ENCODE assay signal across 2 cellular contexts in the genomic region with DNA sequence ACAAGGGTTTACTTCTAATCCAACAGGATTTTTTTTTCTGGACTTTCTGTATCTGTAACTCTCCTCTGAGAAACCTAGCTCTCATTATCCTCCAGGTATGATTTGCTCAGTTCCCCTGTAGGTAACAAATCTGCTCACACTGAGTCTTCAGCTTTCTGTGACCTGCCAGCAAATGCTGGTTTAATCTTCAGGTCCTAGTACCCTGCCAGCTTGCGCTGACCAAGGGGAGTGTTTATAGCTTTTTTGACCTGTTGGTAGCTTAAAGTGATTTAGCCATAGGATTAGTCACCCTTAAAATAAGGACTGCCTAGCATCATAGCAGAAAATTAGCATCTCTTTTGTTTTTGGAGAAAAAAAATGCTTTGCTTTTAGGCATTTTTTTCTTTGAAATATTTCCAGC.
TF ChIP-seq lines count a peak whose summit lies in the region.

No MANE protein-coding gene starts in this region.

TF ChIP-seq in SK-N-SH, 30 proteins besides CTCF, POLR2A, EP300 and RAD21 (continued from another document):
- TF ChIP-seq FOSL2 (IDR thresholded peaks at IDR 0.05; ENCODE audit: borderline replicate concordance, low read depth) (no peak), MXI1 (IDR thresholded peaks at IDR 0.05; ENCODE audit: low read depth, low read length) (no peak), NRF1 (IDR thresholded peaks at IDR 0.05; ENCODE audit: low read depth, low read length) (no peak), RFX5 (IDR thresholded peaks at IDR 0.05; ENCODE audit: low read length) (no peak)

TF ChIP-seq in WTC11, 78 proteins besides CTCF, POLR2A, EP300 and RAD21:
- TF ChIP-seq, protein P1, sequence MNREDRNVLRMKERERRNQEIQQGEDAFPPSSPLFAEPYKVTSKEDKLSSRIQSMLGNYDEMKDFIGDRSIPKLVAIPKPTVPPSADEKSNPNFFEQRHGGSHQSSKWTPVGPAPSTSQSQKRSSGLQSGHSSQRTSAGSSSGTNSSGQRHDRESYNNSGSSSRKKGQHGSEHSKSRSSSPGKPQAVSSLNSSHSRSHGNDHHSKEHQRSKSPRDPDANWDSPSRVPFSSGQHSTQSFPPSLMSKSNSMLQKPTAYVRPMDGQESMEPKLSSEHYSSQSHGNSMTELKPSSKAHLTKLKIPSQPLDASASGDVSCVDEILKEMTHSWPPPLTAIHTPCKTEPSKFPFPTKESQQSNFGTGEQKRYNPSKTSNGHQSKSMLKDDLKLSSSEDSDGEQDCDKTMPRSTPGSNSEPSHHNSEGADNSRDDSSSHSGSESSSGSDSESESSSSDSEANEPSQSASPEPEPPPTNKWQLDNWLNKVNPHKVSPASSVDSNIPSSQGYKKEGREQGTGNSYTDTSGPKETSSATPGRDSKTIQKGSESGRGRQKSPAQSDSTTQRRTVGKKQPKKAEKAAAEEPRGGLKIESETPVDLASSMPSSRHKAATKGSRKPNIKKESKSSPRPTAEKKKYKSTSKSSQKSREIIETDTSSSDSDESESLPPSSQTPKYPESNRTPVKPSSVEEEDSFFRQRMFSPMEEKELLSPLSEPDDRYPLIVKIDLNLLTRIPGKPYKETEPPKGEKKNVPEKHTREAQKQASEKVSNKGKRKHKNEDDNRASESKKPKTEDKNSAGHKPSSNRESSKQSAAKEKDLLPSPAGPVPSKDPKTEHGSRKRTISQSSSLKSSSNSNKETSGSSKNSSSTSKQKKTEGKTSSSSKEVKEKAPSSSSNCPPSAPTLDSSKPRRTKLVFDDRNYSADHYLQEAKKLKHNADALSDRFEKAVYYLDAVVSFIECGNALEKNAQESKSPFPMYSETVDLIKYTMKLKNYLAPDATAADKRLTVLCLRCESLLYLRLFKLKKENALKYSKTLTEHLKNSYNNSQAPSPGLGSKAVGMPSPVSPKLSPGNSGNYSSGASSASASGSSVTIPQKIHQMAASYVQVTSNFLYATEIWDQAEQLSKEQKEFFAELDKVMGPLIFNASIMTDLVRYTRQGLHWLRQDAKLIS (CRISPR knock-in tag; IDR thresholded peaks at IDR 0.05; ENCODE audit: borderline replicate concordance) = no peak
- TF ChIP-seq NR2C2 (CRISPR knock-in tag; IDR thresholded peaks at IDR 0.05) = no peak
- no peak for TF ChIP-seq PRRX2 (CRISPR knock-in tag; IDR thresholded peaks at IDR 0.05)
- no peak for TF ChIP-seq FOXP1 (CRISPR knock-in tag; IDR thresholded peaks at IDR 0.05; ENCODE audit: borderline replicate concordance)
- no peak for TF ChIP-seq JUN (CRISPR knock-in tag; IDR thresholded peaks at IDR 0.05)
- TF ChIP-seq NR3C1 (CRISPR knock-in tag; conservative IDR thresholded peaks at IDR 0.05; ENCODE audit: low read depth) = no peak
- TF ChIP-seq, protein P2, sequence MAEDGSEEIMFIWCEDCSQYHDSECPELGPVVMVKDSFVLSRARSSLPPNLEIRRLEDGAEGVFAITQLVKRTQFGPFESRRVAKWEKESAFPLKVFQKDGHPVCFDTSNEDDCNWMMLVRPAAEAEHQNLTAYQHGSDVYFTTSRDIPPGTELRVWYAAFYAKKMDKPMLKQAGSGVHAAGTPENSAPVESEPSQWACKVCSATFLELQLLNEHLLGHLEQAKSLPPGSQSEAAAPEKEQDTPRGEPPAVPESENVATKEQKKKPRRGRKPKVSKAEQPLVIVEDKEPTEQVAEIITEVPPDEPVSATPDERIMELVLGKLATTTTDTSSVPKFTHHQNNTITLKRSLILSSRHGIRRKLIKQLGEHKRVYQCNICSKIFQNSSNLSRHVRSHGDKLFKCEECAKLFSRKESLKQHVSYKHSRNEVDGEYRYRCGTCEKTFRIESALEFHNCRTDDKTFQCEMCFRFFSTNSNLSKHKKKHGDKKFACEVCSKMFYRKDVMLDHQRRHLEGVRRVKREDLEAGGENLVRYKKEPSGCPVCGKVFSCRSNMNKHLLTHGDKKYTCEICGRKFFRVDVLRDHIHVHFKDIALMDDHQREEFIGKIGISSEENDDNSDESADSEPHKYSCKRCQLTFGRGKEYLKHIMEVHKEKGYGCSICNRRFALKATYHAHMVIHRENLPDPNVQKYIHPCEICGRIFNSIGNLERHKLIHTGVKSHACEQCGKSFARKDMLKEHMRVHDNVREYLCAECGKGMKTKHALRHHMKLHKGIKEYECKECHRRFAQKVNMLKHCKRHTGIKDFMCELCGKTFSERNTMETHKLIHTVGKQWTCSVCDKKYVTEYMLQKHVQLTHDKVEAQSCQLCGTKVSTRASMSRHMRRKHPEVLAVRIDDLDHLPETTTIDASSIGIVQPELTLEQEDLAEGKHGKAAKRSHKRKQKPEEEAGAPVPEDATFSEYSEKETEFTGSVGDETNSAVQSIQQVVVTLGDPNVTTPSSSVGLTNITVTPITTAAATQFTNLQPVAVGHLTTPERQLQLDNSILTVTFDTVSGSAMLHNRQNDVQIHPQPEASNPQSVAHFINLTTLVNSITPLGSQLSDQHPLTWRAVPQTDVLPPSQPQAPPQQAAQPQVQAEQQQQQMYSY (CRISPR knock-in tag; IDR thresholded peaks at IDR 0.05) = no peak
- no peak for TF ChIP-seq NR1H2 (CRISPR knock-in tag; IDR thresholded peaks at IDR 0.05)
- no peak for TF ChIP-seq SMAD3 (CRISPR knock-in tag; IDR thresholded peaks at IDR 0.05; ENCODE audit: borderline replicate concordance)
